Comparison of ENCODE assay signal across 28 cellular contexts in the genomic region with DNA sequence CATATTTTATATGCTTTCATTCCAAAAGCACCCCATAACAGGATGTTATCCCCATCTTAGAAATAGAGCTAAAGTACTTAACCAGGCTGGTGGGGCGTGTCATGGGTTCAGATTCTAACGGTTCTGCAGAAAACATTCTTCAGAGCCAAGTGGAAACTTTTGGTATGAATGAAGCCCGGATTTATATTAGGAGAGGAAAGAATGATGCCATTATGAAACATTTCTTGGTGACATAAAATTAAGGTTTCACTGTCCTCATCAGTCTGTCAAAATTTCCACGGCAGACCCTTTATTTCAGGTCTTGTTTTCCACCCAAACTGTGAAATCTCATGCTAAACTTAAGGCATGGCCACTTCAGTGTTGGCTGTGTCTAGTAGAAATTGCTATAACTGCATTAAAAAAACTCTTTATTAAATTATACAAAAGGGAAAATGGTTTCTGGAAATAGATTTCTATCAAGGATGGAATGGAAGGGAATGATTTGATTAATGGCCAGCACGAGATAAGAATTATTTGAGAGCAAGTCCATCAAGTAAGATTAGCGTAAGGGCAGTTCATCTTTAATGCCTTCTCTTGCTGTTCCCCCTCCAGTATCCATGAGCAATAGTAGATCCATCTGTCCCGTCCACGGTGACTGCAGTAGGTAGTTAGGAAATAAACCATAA. TPM values are rescaled to one million over a fixed set of nuclear protein-coding genes. Genes with fewer than 3 reads are reported as not detected.
A peak's percentile ranks its signal among the peaks of the same experiment; 100 is the strongest.
DNase-seq lines count a peak whose midpoint lies in the region; ATAC-seq and TF ChIP-seq lines count a peak whose summit lies in the region.
"Had no signal": no experiment of that assay in that cellular context is flagged by ENCODE, and none has a peak within 500 bp of the region (broad histone marks: within the 10 kb centered on the region; RNA-seq: fewer than 3 reads in every experiment).

No MANE protein-coding gene starts in this region.

- H3K36me3 Mint-ChIP-seq in CD4-positive, CD25-positive, alpha-beta regulatory T cell: peaks cover 24% of the 10 kb centered on the region
- H3K36me3 Mint-ChIP-seq in activated T-cell treated with anti-CD3 and anti-CD28 coated beads, Interleukin-2, amount 50 U/mL, for 72 hours (ENCODE audit: insufficient read depth in 2 of 2): peaks cover 10 to 31% of the 10 kb centered on the region in 2 donors
- H3K36me3 Mint-ChIP-seq: mesothelial cell of epicardium; natural killer cell treated with Interleukin-12 subunit alpha and Interleukin-12 subunit beta and Interleukin-15 and Interleukin-18, amount 100 ng/mL, for 72 hours had no signal

- H3K27me3 ChIP-seq in BE2C: no peaks in the 10 kb centered on the region
- no peaks in the 10 kb centered on the region for H3K27me3 ChIP-seq in CD4-positive, CD25-positive, alpha-beta regulatory T cell (ENCODE audit: control insufficient read depth, insufficient read depth, low read length)
- H3K27me3 ChIP-seq: adrenal gland, brain microvascular endothelial cell, esophagus squamous epithelium, gastrocnemius medialis, left lung, ovary, right atrium auricular region, spleen, tibial artery had no signal

- peak overlapping the region in 1 of 3 donors; percentile 34 for H3K27ac Mint-ChIP-seq in CD4-positive, CD25-positive, alpha-beta regulatory T cell
- peak overlapping the region; percentile 88 for H3K27ac Mint-ChIP-seq in activated T-cell treated with anti-CD3 and anti-CD28 coated beads, Interleukin-2, amount 50 U/mL, for 72 hours
- H3K27ac Mint-ChIP-seq: effector memory CD8-positive, alpha-beta T cell; mesothelial cell of epicardium; natural killer cell treated with Interleukin-12 subunit alpha and Interleukin-12 subunit beta and Interleukin-15 and Interleukin-18, amount 100 ng/mL, for 72 hours had no signal

- H3K4me1 ChIP-seq in BE2C: peaks cover 16% of the 10 kb centered on the region
- peaks cover 13% of the 10 kb centered on the region for H3K4me1 ChIP-seq in CD4-positive, CD25-positive, alpha-beta regulatory T cell (ENCODE audit: control insufficient read depth, insufficient read depth, low read length, poor library complexity, severe bottlenecking)
- H3K4me1 ChIP-seq: esophagus squamous epithelium, left lung had no signal

- H3K9me3 ChIP-seq in BE2C: no peaks in the 10 kb centered on the region
- no peaks in the 10 kb centered on the region for H3K9me3 ChIP-seq in CD4-positive, CD25-positive, alpha-beta regulatory T cell (ENCODE audit: control insufficient read depth in 2 of 2, low read length in 2 of 2)
- H3K9me3 ChIP-seq: esophagus squamous epithelium, gastrocnemius medialis, HAP-1, left lung, ovary, right atrium auricular region, spleen, tibial artery had no signal

- H3K27ac ChIP-seq in CD4-positive, CD25-positive, alpha-beta regulatory T cell (ENCODE audit: insufficient read depth, low read length, poor library complexity, severe bottlenecking): no peak overlapping the region
- H3K27ac ChIP-seq: adrenal gland, brain microvascular endothelial cell, esophagus squamous epithelium, gastrocnemius medialis, left lung, ovary, right atrium auricular region, SK-N-MC, spleen, tibial artery had no signal

- no peak for TF ChIP-seq POLR2A in erythroblast (IDR thresholded peaks at IDR 0.05; ENCODE audit: low read length)

- ATAC-seq in CD4-positive, CD25-positive, alpha-beta regulatory T cell (ENCODE audit: low read depth in 2 of 2): no peak
- peak; percentile 60 to 71 for ATAC-seq in activated T-cell treated with anti-CD3 and anti-CD28 coated beads, Interleukin-2, amount 50 U/mL, for 72 hours (replicated peaks in 1 of 2)
- ATAC-seq in GM19395 (IDR thresholded peaks at IDR 0.05; ENCODE audit: unreplicated experiment) (no peak), HG02759 (IDR thresholded peaks at IDR 0.05; ENCODE audit: unreplicated experiment) (no peak)
- ATAC-seq: effector memory CD8-positive, alpha-beta T cell; left lung; natural killer cell treated with Interleukin-12 subunit alpha and Interleukin-12 subunit beta and Interleukin-15 and Interleukin-18, amount 100 ng/mL, for 72 hours; stimulated activated naive B cell treated with anti-CD40 and anti-IgM and Interleukin-4, amounts not matched to agents 10 μg/mL and 1 μg/mL and 100 μg/mL, for 72 hours had no signal

- DNase-seq in BE2C (peak; percentile 42), erythroblast (lab: John Stamatoyannopoulos, UW) (no peak)
- peak in 1 of 3 donors; percentile 63 for DNase-seq in CD4-positive, CD25-positive, alpha-beta regulatory T cell
- peak; percentile 35 to 63 for DNase-seq in activated T-cell treated with anti-CD3 and anti-CD28 coated beads, Interleukin-2, amount 50 U/mL, for 72 hours
- peak; percentile 20 to 27 for DNase-seq in stimulated activated CD4-positive, alpha-beta T cell treated with anti-CD3 and anti-CD28 coated beads, Interleukin-1b, Interleukin-23, amount 100 ng/mL, for 4 hours (ENCODE audit: low read depth in 2 of 2)
- DNase-seq: activated CD8-positive, alpha-beta memory T cell treated with anti-CD3 and anti-CD28 coated beads, Interleukin-2, amount 50 U/mL, for 48 hours; adrenal gland; brain microvascular endothelial cell; effector memory CD8-positive, alpha-beta T cell; esophagus squamous epithelium; gastrocnemius medialis; hippocampal formation; left lung; MM.1S; NCI-H146; NCI-H526; ovary; spleen; stimulated activated naive B cell treated with anti-CD40 and anti-IgM and Interleukin-4, amounts not matched to agents 10 μg/mL and 1 μg/mL and 100 μg/mL, for 72 hours; T-helper 9 cell; tibial artery had no signal

- peaks cover 14 to 85% (median 64%) of the 10 kb centered on the region in 4 donors for H3K4me1 Mint-ChIP-seq in CD4-positive, CD25-positive, alpha-beta regulatory T cell
- peaks cover 94% of the 10 kb centered on the region for H3K4me1 Mint-ChIP-seq in activated T-cell treated with anti-CD3 and anti-CD28 coated beads, Interleukin-2, amount 50 U/mL, for 72 hours (ENCODE audit: low read depth)
- H3K4me1 Mint-ChIP-seq: mesothelial cell of epicardium; stimulated activated naive B cell treated with anti-CD40 and anti-IgM and Interleukin-4, amounts not matched to agents 10 μg/mL and 1 μg/mL and 100 μg/mL, for 72 hours had no signal

- peak overlapping the region; percentile 41 for H3K4me3 ChIP-seq in BE2C (ENCODE audit: low read depth, low read length)
- H3K4me3 ChIP-seq in CD4-positive, CD25-positive, alpha-beta regulatory T cell (ENCODE audit: low read depth, low read length): peak overlapping the region; percentile 4
- H3K4me3 ChIP-seq: adrenal gland, esophagus squamous epithelium, gastrocnemius medialis, HAP-1, left lung, ovary, right atrium auricular region, SK-N-MC, spleen, tibial artery had no signal

- no peaks in the 10 kb centered on the region for H3K27me3 Mint-ChIP-seq in CD4-positive, CD25-positive, alpha-beta regulatory T cell
- no peaks in the 10 kb centered on the region for H3K27me3 Mint-ChIP-seq in activated T-cell treated with anti-CD3 and anti-CD28 coated beads, Interleukin-2, amount 50 U/mL, for 72 hours (ENCODE audit: low read depth)
- H3K27me3 Mint-ChIP-seq: effector memory CD8-positive, alpha-beta T cell had no signal

- TF ChIP-seq CTCF in BE2C (IDR thresholded peaks at IDR 0.05; ENCODE audit: low read depth, low read length): no peak

- H3K4me3 Mint-ChIP-seq in CD4-positive, CD25-positive, alpha-beta regulatory T cell: peak overlapping the region in 1 of 4 donors; percentile 49
- H3K4me3 Mint-ChIP-seq in activated T-cell treated with anti-CD3 and anti-CD28 coated beads, Interleukin-2, amount 50 U/mL, for 72 hours: peak overlapping the region; percentile 59 to 88
- H3K4me3 Mint-ChIP-seq: effector memory CD8-positive, alpha-beta T cell; mesothelial cell of epicardium; natural killer cell treated with Interleukin-12 subunit alpha and Interleukin-12 subunit beta and Interleukin-15 and Interleukin-18, amount 100 ng/mL, for 72 hours; stimulated activated naive B cell treated with anti-CD40 and anti-IgM and Interleukin-4, amounts not matched to agents 10 μg/mL and 1 μg/mL and 100 μg/mL, for 72 hours had no signal

- H3K36me3 ChIP-seq in BE2C: no peaks in the 10 kb centered on the region; the same call in 1 of the 2 replicates
- no peaks in the 10 kb centered on the region for H3K36me3 ChIP-seq in CD4-positive, CD25-positive, alpha-beta regulatory T cell (ENCODE audit: control insufficient read depth, insufficient read depth, low read length)
- H3K36me3 ChIP-seq: adrenal gland, brain microvascular endothelial cell, esophagus squamous epithelium, gastrocnemius medialis, HAP-1, left lung, ovary, right atrium auricular region, tibial artery had no signal

- H3K9me3 Mint-ChIP-seq in CD4-positive, CD25-positive, alpha-beta regulatory T cell: no peaks in the 10 kb centered on the region
- peaks cover 0 to 1% of the 10 kb centered on the region in 2 donors for H3K9me3 Mint-ChIP-seq in activated T-cell treated with anti-CD3 and anti-CD28 coated beads, Interleukin-2, amount 50 U/mL, for 72 hours
- H3K9me3 Mint-ChIP-seq: effector memory CD8-positive, alpha-beta T cell; natural killer cell treated with Interleukin-12 subunit alpha and Interleukin-12 subunit beta and Interleukin-15 and Interleukin-18, amount 100 ng/mL, for 72 hours; stimulated activated naive B cell treated with anti-CD40 and anti-IgM and Interleukin-4, amounts not matched to agents 10 μg/mL and 1 μg/mL and 100 μg/mL, for 72 hours had no signal

RNA-seq across cellular contexts. Expression of a gene that starts 11.7 kb away (rescaled TPM):
- 38.2 TPM for polyA plus RNA-seq in BE2C (2012; ENCODE audit: insufficient read depth, insufficient read length, low read depth)
- 84.0 TPM for total RNA-seq in CD4-positive, CD25-positive, alpha-beta regulatory T cell
- polyA plus RNA-seq in CD4-positive, CD25-positive, alpha-beta regulatory T cell: 1 to 10 TPM in 3 of 4 donors, under 1 TPM in 1; 0.60 to 2.3 (median 1.6) TPM
- 100 to 1,000 TPM; 126 to 138 TPM for total RNA-seq in activated T-cell treated with anti-CD3 and anti-CD28 coated beads, Interleukin-2, amount 50 U/mL, for 72 hours

Comparison
In these comparisons a context has a peak if more than half of its experiments do, and no peak if none do; other contexts are left out.
1. DNase-seq: peak in BE2C (single experiment), activated T-cell treated with anti-CD3 and anti-CD28 coated beads, Interleukin-2, amount 50 U/mL, for 72 hours (2 of 2) and stimulated activated CD4-positive, alpha-beta T cell treated with anti-CD3 and anti-CD28 coated beads, Interleukin-1b, Interleukin-23, amount 100 ng/mL, for 4 hours (2 of 2); none in erythroblast (0 of 2).
2. ATAC-seq: peak in activated T-cell treated with anti-CD3 and anti-CD28 coated beads, Interleukin-2, amount 50 U/mL, for 72 hours (2 of 2); none in CD4-positive, CD25-positive, alpha-beta regulatory T cell (0 of 2), GM19395 (single experiment) and HG02759 (single experiment).